Comparison of ENCODE assay signal across 8 cellular contexts in the genomic region with DNA sequence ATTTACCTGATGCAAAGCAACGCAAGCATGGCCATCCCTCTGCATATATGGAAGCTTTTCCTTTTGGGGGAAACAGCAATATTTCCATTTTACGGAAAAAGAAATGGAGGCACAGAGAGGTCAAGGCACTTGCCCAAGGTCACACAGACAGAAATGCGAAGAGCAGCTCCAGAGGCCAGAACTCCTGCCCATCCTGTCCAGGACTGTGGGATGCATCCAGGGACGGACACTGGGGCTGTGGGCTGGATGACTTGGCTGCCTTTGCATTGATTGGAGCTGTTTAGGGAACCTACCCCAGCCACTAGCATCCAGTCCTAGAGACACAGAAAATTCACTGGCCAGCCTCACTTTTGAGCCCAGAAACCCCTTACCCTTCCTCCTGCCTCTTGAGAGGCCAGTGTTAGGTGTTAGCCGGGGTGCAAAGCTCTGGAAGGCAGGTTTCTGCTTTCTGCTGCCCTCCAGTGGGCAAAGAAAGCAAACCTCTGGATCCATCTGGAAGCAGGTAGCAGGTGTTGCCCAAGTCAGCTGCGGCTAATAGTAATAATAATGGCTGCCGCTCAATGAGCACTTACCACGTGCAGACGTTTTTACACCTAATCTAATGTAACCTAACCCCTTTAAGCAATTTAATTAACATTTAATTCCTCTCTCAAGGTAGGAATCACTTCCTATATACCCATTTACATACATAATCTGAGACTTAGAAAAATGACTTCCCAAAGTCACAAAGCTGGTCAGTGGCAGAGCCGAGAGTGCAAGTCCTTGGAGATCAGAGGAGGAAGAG. TPM values are rescaled to one million over a fixed set of nuclear protein-coding genes. Genes with fewer than 3 reads are reported as not detected.
DNase-seq lines count a peak whose midpoint lies in the region; ATAC-seq, FAIRE-seq and TF ChIP-seq lines count a peak whose summit lies in the region.

No MANE protein-coding gene starts in this region.

- H3K27me3 ChIP-seq in hepatocyte = no peaks in the 10 kb centered on the region

- FAIRE-seq in RCC 7860 (lab: Jason Lieb, UNC) = no peak

- 44% methylated on average over 10 of the region's 10 CpGs for WGBS in hepatocyte (ENCODE audit: low lambda C conversion rate, missing lambda C conversion rate)

- DNase-seq in GDM1 (lab: John Stamatoyannopoulos, UW) (peak; percentile 57), HPDE6-E6E7 (ENCODE audit: extremely low spot score) (peak; percentile 95), RCC 7860 (ENCODE audit: low spot score) (peak; percentile 46), hepatocyte (ENCODE audit: low spot score) (peak; percentile 85), H4 (ENCODE audit: low spot score) (no peak)
- peak; percentile 21 for DNase-seq in activated effector memory CD4-positive, alpha-beta T cell treated with Interleukin-2 at 50 U/mL for 16 hours
- DNase-seq in stimulated activated CD4-positive, alpha-beta T cell treated with anti-CD3 and anti-CD28 coated beads, Interleukin-2, amount 100 ng/mL, for 24 hours = peak; percentile 40 to 68

- H3K36me3 ChIP-seq in hepatocyte (replicated peaks; ENCODE audit: insufficient read depth, low read depth) = no peaks in the 10 kb centered on the region

- H3K79me2 ChIP-seq in hepatocyte = no peaks in the 10 kb centered on the region

- H3K4me1 ChIP-seq in hepatocyte (ENCODE audit: insufficient read depth) = peaks cover 3% of the 10 kb centered on the region

- H4K20me1 ChIP-seq in hepatocyte (ENCODE audit: insufficient read depth, poor library complexity, severe bottlenecking) = no peaks in the 10 kb centered on the region

- no peak for ATAC-seq in HG02763 (IDR thresholded peaks at IDR 0.05; ENCODE audit: unreplicated experiment)

- no peak overlapping the region for H3K27ac ChIP-seq in hepatocyte

- H2AFZ ChIP-seq in hepatocyte = peak overlapping the region; percentile 28

- peak; percentile 75 for TF ChIP-seq CTCF in hepatocyte (IDR thresholded peaks at IDR 0.05; ENCODE audit: poor library complexity)

- no peak overlapping the region for H3K4me3 ChIP-seq in hepatocyte

- H3K4me2 ChIP-seq in hepatocyte = no peak overlapping the region

- H3K9me2 ChIP-seq in hepatocyte (replicated peaks; ENCODE audit: insufficient read depth) = no peaks in the 10 kb centered on the region

- no peaks in the 10 kb centered on the region for H3K9me3 ChIP-seq in hepatocyte (ENCODE audit: low read depth)

RNA-seq across cellular contexts. Expression of gene CCN5, which starts 31.7 kb away (rescaled TPM):
- total RNA-seq in hepatocyte = 0.12 and 0.53 TPM in 2 replicates
- 0.82 TPM in 1 of 2 replicates, not detected in the other for polyA plus RNA-seq in hepatocyte
- 0.77 and 4.2 TPM in 2 replicates for total RNA-seq in H4 (2014; rRNA removed; shearing (Covaris generic))

RNA-seq across cellular contexts. Expression of gene ADA, which starts 32.0 kb away (rescaled TPM):
- total RNA-seq in hepatocyte = 10.4 and 15.5 TPM in 2 replicates
- polyA plus RNA-seq in hepatocyte = 13.5 and 18.5 TPM in 2 replicates
- total RNA-seq in H4 (2014; rRNA removed; shearing (Covaris generic)) = 7.9 and 11.3 TPM in 2 replicates
